Comparison of ENCODE assay signal across 21 cellular contexts in genomic region chr11:68204402-68204801, GRCh38.
"Had no signal": no experiment of that assay in that cellular context is flagged by ENCODE, and none has a peak within 500 bp of the region (broad histone marks: within the 10 kb centered on the region; RNA-seq: fewer than 3 reads in every experiment).

No MANE protein-coding gene starts in this region.

- H3K27ac Mint-ChIP-seq: activated B cell treated with CpG ODN at 0.5 μM for 24 hours; activated CD4-positive, alpha-beta memory T cell treated with anti-CD3 and anti-CD28 coated beads for 36 hours; activated CD4-positive, alpha-beta T cell treated with anti-CD3 and anti-CD28 coated beads, Interleukin-2, amount 10 ng/mL, durations not matched to agents 24 days and 14 days; activated naive CD4-positive, alpha-beta T cell treated with anti-CD3 and anti-CD28 coated beads for 36 hours; activated naive CD8-positive, alpha-beta T cell; T-helper 1 cell treated with Interleukin-12 subunit alpha and Interleukin-12 subunit beta and Interleukin-4 antibody, amounts not matched to agents 30 μg/mL and 1 μg/mL, for 36 hours had no signal

- DNase-seq: activated B cell treated with CpG ODN at 0.5 μM for 24 hours; activated CD4-positive, alpha-beta memory T cell treated with anti-CD3 and anti-CD28 coated beads for 36 hours; activated CD4-positive, alpha-beta T cell treated with anti-CD3 and anti-CD28 coated beads for 1 hour; activated CD4-positive, alpha-beta T cell treated with anti-CD3 and anti-CD28 coated beads, Interleukin-2, amount 10 ng/mL, durations not matched to agents 24 days and 14 days; activated CD8-positive, alpha-beta memory T cell treated with anti-CD3 and anti-CD28 coated beads for 24 hours; activated gamma-delta T cell; activated naive CD4-positive, alpha-beta T cell treated with anti-CD3 and anti-CD28 coated beads for 36 hours; activated T-cell treated with anti-CD3 and anti-CD28 coated beads, Interleukin-2, amount 50 U/mL, for 4 hours; brain microvascular endothelial cell; cerebellar nuclear complex; KG1; NCI-H1105; NCI-H1436; NCI-H187; NCI-H2081; NCI-H510A treated with DMSO at 0.1 percent for 48 hours; NCI-H69; PC-3; SHP77 had no signal

- H3K27me3 ChIP-seq: brain microvascular endothelial cell had no signal

- H3K9me3 Mint-ChIP-seq: activated B cell treated with CpG ODN at 0.5 μM for 24 hours; activated CD4-positive, alpha-beta memory T cell treated with anti-CD3 and anti-CD28 coated beads for 36 hours; activated CD4-positive, alpha-beta T cell treated with anti-CD3 and anti-CD28 coated beads, Interleukin-2, amount 10 ng/mL, durations not matched to agents 24 days and 14 days; activated naive CD4-positive, alpha-beta T cell treated with anti-CD3 and anti-CD28 coated beads for 36 hours; activated T-cell treated with anti-CD3 and anti-CD28 coated beads, Interleukin-2, amount 50 U/mL, for 4 hours; T-helper 1 cell treated with Interleukin-12 subunit alpha and Interleukin-12 subunit beta and Interleukin-4 antibody, amounts not matched to agents 30 μg/mL and 1 μg/mL, for 36 hours had no signal

- H3K27ac ChIP-seq: brain microvascular endothelial cell had no signal

- H3K36me3 Mint-ChIP-seq: activated CD4-positive, alpha-beta memory T cell treated with anti-CD3 and anti-CD28 coated beads for 36 hours; activated naive CD8-positive, alpha-beta T cell had no signal

- H3K4me3 Mint-ChIP-seq: activated B cell treated with CpG ODN at 0.5 μM for 24 hours; activated CD4-positive, alpha-beta memory T cell treated with anti-CD3 and anti-CD28 coated beads for 36 hours; activated CD4-positive, alpha-beta T cell treated with anti-CD3 and anti-CD28 coated beads, Interleukin-2, amount 10 ng/mL, durations not matched to agents 24 days and 14 days; activated naive CD4-positive, alpha-beta T cell treated with anti-CD3 and anti-CD28 coated beads for 36 hours; activated naive CD8-positive, alpha-beta T cell; activated T-cell treated with anti-CD3 and anti-CD28 coated beads, Interleukin-2, amount 50 U/mL, for 4 hours; T-helper 1 cell treated with Interleukin-12 subunit alpha and Interleukin-12 subunit beta and Interleukin-4 antibody, amounts not matched to agents 30 μg/mL and 1 μg/mL, for 36 hours had no signal

- H3K27me3 Mint-ChIP-seq: activated B cell treated with CpG ODN at 0.5 μM for 24 hours; activated CD4-positive, alpha-beta memory T cell treated with anti-CD3 and anti-CD28 coated beads for 36 hours; activated CD4-positive, alpha-beta T cell treated with anti-CD3 and anti-CD28 coated beads, Interleukin-2, amount 10 ng/mL, durations not matched to agents 24 days and 14 days; activated naive CD8-positive, alpha-beta T cell had no signal

- H3K36me3 ChIP-seq: brain microvascular endothelial cell had no signal

- ATAC-seq: activated T-cell treated with anti-CD3 and anti-CD28 coated beads, Interleukin-2, amount 50 U/mL, for 4 hours; PC-3 had no signal
